Comparison of ENCODE assay signal across 26 cellular contexts in the genomic region with DNA sequence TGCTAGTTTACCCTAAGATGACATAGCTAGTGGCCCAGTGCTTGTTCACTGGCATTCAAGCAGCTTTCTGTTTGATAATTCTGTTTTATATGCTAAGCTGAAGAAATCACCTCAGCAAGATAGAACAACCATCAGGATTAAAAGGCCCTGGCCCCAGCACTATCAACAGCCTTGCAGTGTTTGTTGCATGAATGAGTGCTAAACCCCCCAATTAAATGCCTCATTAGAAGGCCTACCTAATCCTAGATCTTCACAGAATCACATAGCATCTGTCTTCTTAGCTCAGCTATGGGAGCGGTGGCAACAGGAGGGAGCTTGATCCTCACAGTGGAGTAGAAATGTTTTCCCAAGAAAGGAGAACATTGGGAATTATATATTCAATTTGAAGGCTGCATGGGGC.
"Had no signal": no experiment of that assay in that cellular context is flagged by ENCODE, and none has a peak within 500 bp of the region (broad histone marks: within the 10 kb centered on the region; RNA-seq: fewer than 3 reads in every experiment).

No MANE protein-coding gene starts in this region.

- H3K27ac ChIP-seq: coronary artery, esophagus squamous epithelium, heart right ventricle, lower lobe of right lung, parathyroid adenoma, right atrium auricular region, suprapubic skin, transverse colon, upper lobe of right lung, vagina had no signal

- H3K4me1 Mint-ChIP-seq: natural killer cell; stimulated activated naive CD8-positive, alpha-beta T cell treated with anti-CD3 and anti-CD28 coated beads, Interleukin-15, amount 100 ng/mL, for 72 hours had no signal

- H3K27me3 Mint-ChIP-seq: effector memory CD8-positive, alpha-beta T cell; progenitor cell of endocrine pancreas; stimulated activated naive CD8-positive, alpha-beta T cell treated with anti-CD3 and anti-CD28 coated beads, Interleukin-15, amount 100 ng/mL, for 72 hours had no signal

- H3K27ac Mint-ChIP-seq: effector memory CD8-positive, alpha-beta T cell; natural killer cell; progenitor cell of endocrine pancreas; stimulated activated naive CD8-positive, alpha-beta T cell treated with anti-CD3 and anti-CD28 coated beads, Interleukin-15, amount 100 ng/mL, for 72 hours had no signal

- H3K36me3 ChIP-seq: esophagus squamous epithelium, heart right ventricle, lower lobe of right lung, right atrium auricular region, suprapubic skin, transverse colon, upper lobe of right lung, vagina had no signal

- H3K9me3 Mint-ChIP-seq: stimulated activated naive CD8-positive, alpha-beta T cell treated with anti-CD3 and anti-CD28 coated beads, Interleukin-15, amount 100 ng/mL, for 72 hours had no signal

- H3K4me3 Mint-ChIP-seq: effector memory CD8-positive, alpha-beta T cell; natural killer cell; stimulated activated naive CD8-positive, alpha-beta T cell treated with anti-CD3 and anti-CD28 coated beads, Interleukin-15, amount 100 ng/mL, for 72 hours had no signal

- H3K4me3 ChIP-seq: coronary artery, esophagus squamous epithelium, heart right ventricle, lower lobe of right lung, right atrium auricular region, smooth muscle cell, suprapubic skin, transverse colon, upper lobe of right lung, vagina had no signal

- DNase-seq: dermis blood vessel endothelial cell; effector memory CD8-positive, alpha-beta T cell; erythroblast; esophagus squamous epithelium; foreskin melanocyte; glutamatergic neuron; heart right ventricle; hippocampal formation; left ventricle myocardium superior; lower lobe of right lung; natural killer cell; stimulated activated CD4-positive, alpha-beta T cell treated with anti-CD3 and anti-CD28 coated beads, Interleukin-12 subunit alpha, Interleukin-12 subunit beta, amount 100 ng/mL, for 4 hours; stimulated activated CD4-positive, alpha-beta T cell treated with anti-CD3 and anti-CD28 coated beads, Interleukin-1b, Interleukin-23, amount 100 ng/mL, for 48 hours; stimulated activated CD4-positive, alpha-beta T cell treated with anti-CD3 and anti-CD28 coated beads, Interleukin-4, amount 100 ng/mL, for 1 hour; stimulated activated CD8-positive, alpha-beta memory T cell treated with anti-CD3 and anti-CD28 coated beads, Interleukin-4, amount 100 ng/mL, for 48 hours; stimulated activated naive CD4-positive, alpha-beta T cell; stimulated activated naive CD8-positive, alpha-beta T cell treated with anti-CD3 and anti-CD28 coated beads, Interleukin-15, amount 100 ng/mL, for 72 hours; transverse colon; upper lobe of right lung had no signal

- H3K4me2 ChIP-seq: smooth muscle cell had no signal

- H3K36me3 Mint-ChIP-seq: natural killer cell had no signal

- H3K9ac ChIP-seq: parathyroid adenoma had no signal

- H3K9me3 ChIP-seq: esophagus squamous epithelium, lower lobe of right lung, right atrium auricular region, suprapubic skin, transverse colon, upper lobe of right lung, vagina had no signal

- H3K4me1 ChIP-seq: esophagus squamous epithelium, heart right ventricle, lower lobe of right lung, parathyroid adenoma, right atrium auricular region, suprapubic skin, transverse colon, upper lobe of right lung, vagina had no signal

- H2AFZ ChIP-seq: parathyroid adenoma had no signal

- H3K27me3 ChIP-seq: esophagus squamous epithelium, heart right ventricle, right atrium auricular region, suprapubic skin, transverse colon, upper lobe of right lung, vagina had no signal

- H3K79me2 ChIP-seq: parathyroid adenoma had no signal
